1 cellular context compared by ENCODE assay signal in the genomic region with DNA sequence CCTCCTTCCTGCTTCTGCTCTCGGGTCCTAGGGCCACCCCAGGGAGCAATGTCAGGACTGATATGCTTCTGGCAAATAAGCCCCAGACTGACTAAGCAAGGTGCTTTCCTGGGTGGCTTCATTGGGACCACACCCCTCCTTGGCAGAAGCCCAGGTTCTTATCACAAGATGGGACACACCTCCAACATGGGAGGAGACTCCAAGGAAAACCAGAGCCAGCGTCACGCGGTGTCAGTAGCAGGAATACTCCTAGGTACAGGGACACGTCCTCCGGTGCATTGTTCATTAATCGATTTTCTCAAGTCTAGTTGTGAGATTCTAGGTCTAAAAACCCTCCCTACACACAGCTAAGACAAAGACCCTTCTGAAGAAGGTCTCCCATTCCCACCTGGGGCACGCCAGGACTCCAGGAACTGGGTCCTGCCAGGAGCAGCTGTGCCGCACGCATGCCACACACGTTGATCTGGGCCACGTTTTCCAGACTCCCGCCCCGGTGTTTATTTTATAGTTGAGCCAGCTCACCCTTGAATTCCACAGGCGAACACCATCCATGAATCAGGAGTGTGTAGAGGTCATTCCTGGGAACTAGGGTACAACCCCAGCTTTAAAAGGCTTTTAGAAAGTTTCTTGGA.
TF ChIP-seq lines count a peak whose summit lies in the region.

No MANE protein-coding gene starts in this region.

TF ChIP-seq in HCT116, 20 proteins besides CTCF, POLR2A, EP300 and RAD21:
- TF ChIP-seq FOSL1 (IDR thresholded peaks at IDR 0.05; ENCODE audit: low read depth) (no peak), TCF7L2 (IDR thresholded peaks at IDR 0.05; ENCODE audit: borderline replicate concordance, extremely low read depth, insufficient read depth, insufficient read length) (peak; percentile 24), ZFX (IDR thresholded peaks at IDR 0.05) (no peak), YY1 (IDR thresholded peaks at IDR 0.05; ENCODE audit: extremely low read depth, insufficient replicate concordance, low read depth, low read length) (peak; percentile 61), MAX (IDR thresholded peaks at IDR 0.05) (no peak), POLR2AphosphoS5 (IDR thresholded peaks at IDR 0.05; ENCODE audit: low read depth, low read length) (peak; percentile 85)
